9 cellular contexts compared by ENCODE assay signal in the genomic region with DNA sequence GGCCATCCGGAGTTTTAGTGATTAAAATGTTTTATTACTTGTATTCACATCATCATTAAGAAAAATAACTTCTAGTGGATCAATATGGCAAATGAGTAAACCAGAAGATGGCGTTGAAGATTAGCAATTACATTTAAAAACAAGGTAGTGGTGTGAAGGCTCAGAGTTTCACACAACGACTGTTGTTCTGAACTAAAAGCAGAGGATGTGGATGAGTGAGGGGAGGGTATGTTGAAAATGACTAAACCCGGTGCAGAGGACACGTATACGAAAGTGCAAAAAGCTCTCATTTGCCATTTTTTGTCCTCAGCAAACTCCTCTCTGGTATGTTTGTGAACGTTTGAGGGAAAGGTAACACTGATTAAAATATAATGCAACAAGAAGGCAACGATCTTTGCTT. TPM values are rescaled to one million over a fixed set of nuclear protein-coding genes. Genes with fewer than 3 reads are reported as not detected.
DNase-seq lines count a peak whose midpoint lies in the region; ATAC-seq and TF ChIP-seq lines count a peak whose summit lies in the region.
"Had no signal": no experiment of that assay in that cellular context is flagged by ENCODE, and none has a peak within 500 bp of the region (broad histone marks: within the 10 kb centered on the region; RNA-seq: fewer than 3 reads in every experiment).

No MANE protein-coding gene starts in this region.

- H3K4me1 ChIP-seq in RWPE2 (ENCODE audit: insufficient read depth, poor library complexity, severe bottlenecking) (no peaks in the 10 kb centered on the region), aorta (ENCODE audit: control insufficient read depth in 1 of 2, insufficient read depth in 2 of 2, low read length in 2 of 2) (no peaks in the 10 kb centered on the region)

- CTCF ChIA-PET in activated CD8-positive, alpha-beta memory T cell treated with anti-CD3 and anti-CD28 coated beads, Interleukin-2, amount 10 ng/mL, durations not matched to agents 7 days and 5 days (lab: Charles Lee), result interaction anchor here (0.6 to 6.9 kb wide), 16 partner anchors 8 to 1047 kb away, joined by 3 to 50 read pairs (median 4); no protein-coding TSS in a partner anchor

- peak; percentile 53 for ATAC-seq in activated CD8-positive, alpha-beta memory T cell treated with anti-CD3 and anti-CD28 coated beads, Interleukin-2, amount 10 ng/mL, durations not matched to agents 7 days and 5 days
- ATAC-seq in GM21825 (IDR thresholded peaks at IDR 0.05; ENCODE audit: unreplicated experiment) (peak; percentile 42), RWPE2 (ENCODE audit: low read depth) (no peak), aorta (ENCODE audit: low FRiP score) (no peak)
- ATAC-seq in stimulated activated effector memory CD8-positive, alpha-beta T cell treated with anti-CD3 and anti-CD28 coated beads, Interleukin-12 subunit alpha, Interleukin-12 subunit beta, amount 100 ng/mL, for 72 hours, result peak; percentile 81

- no peaks in the 10 kb centered on the region for H3K27me3 Mint-ChIP-seq in activated CD8-positive, alpha-beta memory T cell treated with anti-CD3 and anti-CD28 coated beads, Interleukin-2, amount 10 ng/mL, durations not matched to agents 7 days and 5 days
- H3K27me3 Mint-ChIP-seq in glutamatergic neuron (ENCODE audit: unreplicated experiment), result peaks cover 16% of the 10 kb centered on the region

- H3K27me3 ChIP-seq in RWPE2 (ENCODE audit: insufficient read depth, poor library complexity, severe bottlenecking) (peaks cover 67% of the 10 kb centered on the region), aorta (ENCODE audit: control insufficient read depth in 1 of 2, insufficient read depth in 2 of 2, low read length in 1 of 2) (no peaks in the 10 kb centered on the region)

- TF ChIP-seq CTCF in RWPE2 (IDR thresholded peaks at IDR 0.05; ENCODE audit: poor library complexity, severe bottlenecking) (peak; percentile 10), glutamatergic neuron (IDR thresholded peaks at IDR 0.05; ENCODE audit: partially characterized antibody, unreplicated experiment) (no peak)

- DNase-seq in activated CD8-positive, alpha-beta memory T cell treated with anti-CD3 and anti-CD28 coated beads, Interleukin-2, amount 10 ng/mL, durations not matched to agents 7 days and 5 days, result peak; percentile 75
- no peak for DNase-seq in activated CD8-positive, alpha-beta memory T cell treated with anti-CD3 and anti-CD28 coated beads, Interleukin-2, amount 50 U/mL, for 48 hours
- no peak for DNase-seq in RWPE2 (ENCODE audit: low spot score)
- DNase-seq in stimulated activated effector memory CD8-positive, alpha-beta T cell treated with anti-CD3 and anti-CD28 coated beads, Interleukin-12 subunit alpha, Interleukin-12 subunit beta, amount 100 ng/mL, for 72 hours (ENCODE audit: low spot score in 2 of 2), result peak in 1 of 2 donors; percentile 67
- DNase-seq in glutamatergic neuron, result no peak
- DNase-seq in inferior parietal cortex (ENCODE audit: extremely low spot score), result no peak
- DNase-seq in aorta, result no peak

- no peaks in the 10 kb centered on the region for H3K9me3 ChIP-seq in RWPE2 (ENCODE audit: severe bottlenecking)
- H3K9me3 ChIP-seq in aorta (ENCODE audit: control insufficient read depth, low read length), result no peaks in the 10 kb centered on the region

- H3K4me1 Mint-ChIP-seq in activated CD8-positive, alpha-beta memory T cell treated with anti-CD3 and anti-CD28 coated beads, Interleukin-2, amount 10 ng/mL, durations not matched to agents 7 days and 5 days, result peaks cover 36% of the 10 kb centered on the region
- peaks cover 46% of the 10 kb centered on the region for H3K4me1 Mint-ChIP-seq in stimulated activated effector memory CD8-positive, alpha-beta T cell treated with anti-CD3 and anti-CD28 coated beads, Interleukin-12 subunit alpha, Interleukin-12 subunit beta, amount 100 ng/mL, for 72 hours
- H3K4me1 Mint-ChIP-seq in glutamatergic neuron (ENCODE audit: low read depth, unreplicated experiment), result peaks cover 6% of the 10 kb centered on the region

- no peak overlapping the region for H3K4me3 ChIP-seq in RWPE2 (ENCODE audit: severe bottlenecking)
- no peak overlapping the region for H3K4me3 ChIP-seq in aorta (ENCODE audit: low read length in 2 of 2)

- WGBS in aorta, 2 donors, result 58 to 64% methylated on average over 8 of the region's 8 CpGs

- peaks cover 18% of the 10 kb centered on the region for H3K36me3 Mint-ChIP-seq in activated CD8-positive, alpha-beta memory T cell treated with anti-CD3 and anti-CD28 coated beads, Interleukin-2, amount 10 ng/mL, durations not matched to agents 7 days and 5 days
- H3K36me3 Mint-ChIP-seq in stimulated activated effector memory CD8-positive, alpha-beta T cell treated with anti-CD3 and anti-CD28 coated beads, Interleukin-12 subunit alpha, Interleukin-12 subunit beta, amount 100 ng/mL, for 72 hours, result peaks cover 46% of the 10 kb centered on the region
- peaks cover 7% of the 10 kb centered on the region for H3K36me3 Mint-ChIP-seq in glutamatergic neuron (ENCODE audit: unreplicated experiment)

- peak overlapping the region; percentile 95 for H3K27ac Mint-ChIP-seq in activated CD8-positive, alpha-beta memory T cell treated with anti-CD3 and anti-CD28 coated beads, Interleukin-2, amount 10 ng/mL, durations not matched to agents 7 days and 5 days
- H3K27ac Mint-ChIP-seq in stimulated activated effector memory CD8-positive, alpha-beta T cell treated with anti-CD3 and anti-CD28 coated beads, Interleukin-12 subunit alpha, Interleukin-12 subunit beta, amount 100 ng/mL, for 72 hours, result peak overlapping the region; percentile 99
- H3K27ac Mint-ChIP-seq in glutamatergic neuron (ENCODE audit: unreplicated experiment), result no peak overlapping the region
- H3K27ac Mint-ChIP-seq: dendritic cell treated with granulocyte-macrophage colony-stimulating factor and Interleukin-4, amounts not matched to agents 40 ng/mL and 50 ng/mL, for 4 days had no signal

- no peaks in the 10 kb centered on the region for H3K9me3 Mint-ChIP-seq in activated CD8-positive, alpha-beta memory T cell treated with anti-CD3 and anti-CD28 coated beads, Interleukin-2, amount 10 ng/mL, durations not matched to agents 7 days and 5 days (ENCODE audit: low read depth)
- H3K9me3 Mint-ChIP-seq in stimulated activated effector memory CD8-positive, alpha-beta T cell treated with anti-CD3 and anti-CD28 coated beads, Interleukin-12 subunit alpha, Interleukin-12 subunit beta, amount 100 ng/mL, for 72 hours, result no peaks in the 10 kb centered on the region
- H3K9me3 Mint-ChIP-seq in glutamatergic neuron (ENCODE audit: unreplicated experiment), result peaks cover 11% of the 10 kb centered on the region
- H3K9me3 Mint-ChIP-seq: dendritic cell treated with granulocyte-macrophage colony-stimulating factor and Interleukin-4, amounts not matched to agents 40 ng/mL and 50 ng/mL, for 4 days had no signal

- intact Hi-C loops in aorta (cut with DNase I), result no loop called here

- peak overlapping the region; percentile 94 for H3K4me3 Mint-ChIP-seq in activated CD8-positive, alpha-beta memory T cell treated with anti-CD3 and anti-CD28 coated beads, Interleukin-2, amount 10 ng/mL, durations not matched to agents 7 days and 5 days
- H3K4me3 Mint-ChIP-seq in stimulated activated effector memory CD8-positive, alpha-beta T cell treated with anti-CD3 and anti-CD28 coated beads, Interleukin-12 subunit alpha, Interleukin-12 subunit beta, amount 100 ng/mL, for 72 hours, result peak overlapping the region; percentile 96
- no peak overlapping the region for H3K4me3 Mint-ChIP-seq in glutamatergic neuron (ENCODE audit: unreplicated experiment)
- H3K4me3 Mint-ChIP-seq: dendritic cell treated with granulocyte-macrophage colony-stimulating factor and Interleukin-4, amounts not matched to agents 40 ng/mL and 50 ng/mL, for 4 days had no signal

- H3K36me3 ChIP-seq in RWPE2 (ENCODE audit: low read depth) (no peaks in the 10 kb centered on the region), aorta (ENCODE audit: control insufficient read depth in 1 of 2, insufficient read depth in 2 of 2, low read length in 1 of 2) (no peaks in the 10 kb centered on the region)

- no peak overlapping the region for H3K27ac ChIP-seq in RWPE2 (ENCODE audit: poor library complexity, severe bottlenecking)
- H3K27ac ChIP-seq in aorta (ENCODE audit: low read depth in 1 of 2, low read length in 2 of 2), result no peak overlapping the region

RNA-seq across cellular contexts. Expression of gene IRF4, which starts 1.9 kb away (rescaled TPM):
- total RNA-seq in activated CD8-positive, alpha-beta memory T cell treated with anti-CD3 and anti-CD28 coated beads, Interleukin-2, amount 10 ng/mL, durations not matched to agents 7 days and 5 days, result 100 to 1,000 TPM; 184 to 254 TPM
- 0.37 TPM for total RNA-seq in glutamatergic neuron (ENCODE audit: unreplicated experiment)
- 1 to 10 TPM; 1.6 to 3.8 TPM for total RNA-seq in aorta
- under 1 TPM; 0.10 to 0.25 TPM for polyA plus RNA-seq in aorta

Comparison
In these comparisons a context has a peak if more than half of its experiments do, and no peak if none do; other contexts are left out.
1. ATAC-seq: peak in activated CD8-positive, alpha-beta memory T cell treated with anti-CD3 and anti-CD28 coated beads, Interleukin-2, amount 10 ng/mL, durations not matched to agents 7 days and 5 days (single experiment), GM21825 (single experiment) and stimulated activated effector memory CD8-positive, alpha-beta T cell treated with anti-CD3 and anti-CD28 coated beads, Interleukin-12 subunit alpha, Interleukin-12 subunit beta, amount 100 ng/mL, for 72 hours (single experiment); none in RWPE2 (single experiment) and aorta (single experiment).
2. RNA of gene IRF4, which starts 1.9 kb away (total RNA-seq): 184 to 254 TPM in activated CD8-positive, alpha-beta memory T cell treated with anti-CD3 and anti-CD28 coated beads, Interleukin-2, amount 10 ng/mL, durations not matched to agents 7 days and 5 days; 1.6 to 3.8 TPM in aorta and 0.37 TPM in glutamatergic neuron (single experiment); every median in the first group is over 10 times any median in the second.